In genomic region chr2:33104726-33105125, GRCh38 we compare ENCODE assay signal across 1 cellular context.
TF ChIP-seq lines count a peak whose summit lies in the region.

No MANE protein-coding gene starts in this region.

TF ChIP-seq in SK-N-SH, 30 proteins besides CTCF, POLR2A, EP300 and RAD21 (continued from another document):
- TF ChIP-seq, protein P1, sequence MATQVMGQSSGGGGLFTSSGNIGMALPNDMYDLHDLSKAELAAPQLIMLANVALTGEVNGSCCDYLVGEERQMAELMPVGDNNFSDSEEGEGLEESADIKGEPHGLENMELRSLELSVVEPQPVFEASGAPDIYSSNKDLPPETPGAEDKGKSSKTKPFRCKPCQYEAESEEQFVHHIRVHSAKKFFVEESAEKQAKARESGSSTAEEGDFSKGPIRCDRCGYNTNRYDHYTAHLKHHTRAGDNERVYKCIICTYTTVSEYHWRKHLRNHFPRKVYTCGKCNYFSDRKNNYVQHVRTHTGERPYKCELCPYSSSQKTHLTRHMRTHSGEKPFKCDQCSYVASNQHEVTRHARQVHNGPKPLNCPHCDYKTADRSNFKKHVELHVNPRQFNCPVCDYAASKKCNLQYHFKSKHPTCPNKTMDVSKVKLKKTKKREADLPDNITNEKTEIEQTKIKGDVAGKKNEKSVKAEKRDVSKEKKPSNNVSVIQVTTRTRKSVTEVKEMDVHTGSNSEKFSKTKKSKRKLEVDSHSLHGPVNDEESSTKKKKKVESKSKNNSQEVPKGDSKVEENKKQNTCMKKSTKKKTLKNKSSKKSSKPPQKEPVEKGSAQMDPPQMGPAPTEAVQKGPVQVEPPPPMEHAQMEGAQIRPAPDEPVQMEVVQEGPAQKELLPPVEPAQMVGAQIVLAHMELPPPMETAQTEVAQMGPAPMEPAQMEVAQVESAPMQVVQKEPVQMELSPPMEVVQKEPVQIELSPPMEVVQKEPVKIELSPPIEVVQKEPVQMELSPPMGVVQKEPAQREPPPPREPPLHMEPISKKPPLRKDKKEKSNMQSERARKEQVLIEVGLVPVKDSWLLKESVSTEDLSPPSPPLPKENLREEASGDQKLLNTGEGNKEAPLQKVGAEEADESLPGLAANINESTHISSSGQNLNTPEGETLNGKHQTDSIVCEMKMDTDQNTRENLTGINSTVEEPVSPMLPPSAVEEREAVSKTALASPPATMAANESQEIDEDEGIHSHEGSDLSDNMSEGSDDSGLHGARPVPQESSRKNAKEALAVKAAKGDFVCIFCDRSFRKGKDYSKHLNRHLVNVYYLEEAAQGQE (IDR thresholded peaks at IDR 0.05; ENCODE audit: low read depth, low read length) = no peak
- no peak for TF ChIP-seq RFX5 (IDR thresholded peaks at IDR 0.05; ENCODE audit: low read length)
- TF ChIP-seq JUND (IDR thresholded peaks at IDR 0.05) = no peak
- peak; percentile 66 for TF ChIP-seq NFIC (IDR thresholded peaks at IDR 0.05; ENCODE audit: borderline replicate concordance)
- TF ChIP-seq CHD2 (IDR thresholded peaks at IDR 0.05; ENCODE audit: low read length, partially characterized antibody) = no peak
- no peak for TF ChIP-seq POLR2AphosphoS5 (IDR thresholded peaks at IDR 0.05; ENCODE audit: low read depth, low read length)
- no peak for TF ChIP-seq GATA2 (CRISPR knock-in tag; IDR thresholded peaks at IDR 0.05)
- peak; percentile 64 for TF ChIP-seq TCF12 (IDR thresholded peaks at IDR 0.05)
- TF ChIP-seq FOXM1 (IDR thresholded peaks at IDR 0.05; ENCODE audit: low read depth) = no peak
- no peak for TF ChIP-seq SIN3A (IDR thresholded peaks at IDR 0.05; ENCODE audit: borderline replicate concordance, low read depth, low read length)
- TF ChIP-seq MXI1 (IDR thresholded peaks at IDR 0.05; ENCODE audit: low read depth, low read length) = no peak
- no peak for TF ChIP-seq TAF1 (IDR thresholded peaks at IDR 0.05; ENCODE audit: borderline replicate concordance, low read depth, low read length)
- TF ChIP-seq YY1 (IDR thresholded peaks at IDR 0.05; ENCODE audit: low read depth) = no peak
- no peak for TF ChIP-seq RCOR1 (IDR thresholded peaks at IDR 0.05; ENCODE audit: low read length)
- TF ChIP-seq, protein P2, sequence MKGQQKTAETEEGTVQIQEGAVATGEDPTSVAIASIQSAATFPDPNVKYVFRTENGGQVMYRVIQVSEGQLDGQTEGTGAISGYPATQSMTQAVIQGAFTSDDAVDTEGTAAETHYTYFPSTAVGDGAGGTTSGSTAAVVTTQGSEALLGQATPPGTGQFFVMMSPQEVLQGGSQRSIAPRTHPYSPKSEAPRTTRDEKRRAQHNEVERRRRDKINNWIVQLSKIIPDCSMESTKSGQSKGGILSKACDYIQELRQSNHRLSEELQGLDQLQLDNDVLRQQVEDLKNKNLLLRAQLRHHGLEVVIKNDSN (IDR thresholded peaks at IDR 0.05; ENCODE audit: borderline replicate concordance, low read depth) = no peak
- peak; percentile 57; the same call in 1 of the 2 replicates for TF ChIP-seq PBX3 (IDR thresholded peaks at IDR 0.05)
- 0 out of 2 replicates have a peak, but pooled peaks have one; percentile 8 for TF ChIP-seq RXRA (IDR thresholded peaks at IDR 0.05; ENCODE audit: borderline replicate concordance, low read depth)
